ENCODE assay signal across 8 cellular contexts in the genomic region with DNA sequence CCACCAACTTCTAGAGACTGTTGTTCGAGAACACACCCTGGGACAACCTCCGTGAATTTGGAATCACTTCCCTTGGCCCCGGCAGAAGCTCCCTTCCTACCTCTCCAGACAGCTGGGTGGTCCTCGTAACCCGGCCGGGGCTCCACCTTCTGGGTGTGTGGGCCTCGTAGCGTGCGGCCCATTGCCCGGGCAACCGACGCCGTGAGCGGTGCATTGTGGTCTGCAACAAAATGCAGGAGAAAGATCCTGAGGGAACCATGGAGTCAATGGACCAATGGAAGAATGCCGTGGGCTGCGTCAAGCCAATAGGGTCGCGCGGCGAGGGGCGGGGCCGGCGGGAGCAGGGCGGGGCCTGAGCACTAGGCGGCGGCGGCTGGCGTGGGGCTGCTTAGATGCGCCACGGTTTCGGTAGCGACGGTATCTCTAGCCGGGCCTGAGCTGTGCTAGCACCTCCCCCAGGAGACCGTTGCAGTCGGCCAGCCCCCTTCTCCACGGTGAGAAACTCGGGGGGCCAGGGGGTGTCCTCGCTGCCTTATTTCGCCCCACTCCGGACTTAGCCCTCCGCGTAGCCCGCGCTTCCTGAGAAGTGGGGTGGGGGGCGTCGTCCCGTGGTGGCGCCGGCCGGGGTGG. TPM values are rescaled to one million over a fixed set of nuclear protein-coding genes. Genes with fewer than 3 reads are reported as not detected.
DNase-seq lines count a peak whose midpoint lies in the region; ATAC-seq and TF ChIP-seq lines count a peak whose summit lies in the region.

A gene (plus strand): TSS at position 391 of the 630 bp plus-strand sequence. CDS start 309 bp downstream, outside the sequence.

- peaks cover 0 to 11% of the 10 kb centered on the region in 2 experiments; a peak in 2 of 4 replicates for H3K4me1 ChIP-seq in SK-N-SH (ENCODE audit: control insufficient read depth in 1 of 2, insufficient read depth in 2 of 2, low read depth in 1 of 2, low read length in 1 of 2)

- H3K9me3 ChIP-seq in SK-N-SH = no peaks in the 10 kb centered on the region

- no peak for TF ChIP-seq EP300 in SK-N-SH (IDR thresholded peaks at IDR 0.05; ENCODE audit: borderline replicate concordance in 1 of 2, low read depth in 1 of 2, low read length in 1 of 2)

- peaks cover 25% of the 10 kb centered on the region for H4K20me1 ChIP-seq in SK-N-SH (ENCODE audit: insufficient read depth)

- POLR2A ChIA-PET in SK-N-SH (lab: Yijun Ruan, JAX) = interaction anchor here (0.8 to 2.8 kb wide), 13 partner anchors 10 to 85 kb away, joined by 3 to 12 read pairs (median 4); a partner anchor contains a TSS

- H3K36me3 ChIP-seq in SK-N-SH (replicated peaks in 1 of 2; ENCODE audit: control insufficient read depth in 1 of 2, insufficient read depth in 2 of 2, low read length in 1 of 2) = peaks cover 28 to 32% of the 10 kb centered on the region in 2 experiments

- H3K79me2 ChIP-seq in SK-N-SH (ENCODE audit: insufficient read depth) = peaks cover 54% of the 10 kb centered on the region

- peak within 1 kb of the TSS; percentile 81 for H3K9ac ChIP-seq in SK-N-SH

- no peaks in the 10 kb centered on the region for H3K27me3 ChIP-seq in SK-N-SH (ENCODE audit: insufficient read depth)

- H3K27ac ChIP-seq in SK-N-SH (ENCODE audit: low read depth in 2 of 2, low read length in 1 of 2) (peak within 1 kb of the TSS; percentile 63 to 88; a peak in 3 of 4 replicates), temporal lobe (ENCODE audit: low read depth, low read length) (peak within 1 kb of the TSS; percentile 93)

- peak within 1 kb of the TSS; percentile 83 to 89 for H3K4me3 ChIP-seq in SK-N-SH (ENCODE audit: low read depth in 2 of 2, low read length in 1 of 2)

- no peak for TF ChIP-seq RAD21 in SK-N-SH (IDR thresholded peaks at IDR 0.05; ENCODE audit: low read length)

- peaks cover 21% of the 10 kb centered on the region for H3F3A ChIP-seq in SK-N-SH (replicated peaks; ENCODE audit: insufficient read depth)

- WGBS in SK-N-SH (ENCODE audit: low lambda C conversion rate) = 0% methylated on average over 11 of the region's 51 CpGs

- peak within 1 kb of the TSS; percentile 74 for H2AFZ ChIP-seq in SK-N-SH (ENCODE audit: low read depth)

- no peak for TF ChIP-seq CTCF in SK-N-SH (IDR thresholded peaks at IDR 0.05)

- peak; percentile 87 for ATAC-seq in HG02571 (IDR thresholded peaks at IDR 0.05; ENCODE audit: unreplicated experiment)

- DNase-seq in GM04504 (ENCODE audit: low read depth) (peak; percentile 88), NCI-H1048 (lab: John Stamatoyannopoulos, UW) (peak; percentile 88), SK-N-SH (peak; percentile 98), globus pallidus (ENCODE audit: low spot score) (peak; percentile 92), occipital lobe (lab: John Stamatoyannopoulos, UW) (peak; percentile 96)
- DNase-seq in activated naive CD4-positive, alpha-beta T cell treated with anti-CD3 and anti-CD28 coated beads, Interleukin-2, amount 50 U/mL, for 16 hours = peak; percentile 98

- no peaks in the 10 kb centered on the region for H3K9me2 ChIP-seq in SK-N-SH

- CTCF ChIA-PET in SK-N-SH (lab: Yijun Ruan, JAX) = interaction anchor here (1.1 to 3.5 kb wide), 5 partner anchors 10 to 29 kb away, joined by 3 to 18 read pairs (median 5); a partner anchor contains a TSS

- H3K4me2 ChIP-seq in SK-N-SH = peak within 1 kb of the TSS; percentile 86

TF ChIP-seq in SK-N-SH, 30 proteins besides CTCF, POLR2A, EP300 and RAD21 (continues in another document):
- TF ChIP-seq CHD2 (IDR thresholded peaks at IDR 0.05; ENCODE audit: low read length, partially characterized antibody) = peak; percentile 69
- TF ChIP-seq, protein P1, sequence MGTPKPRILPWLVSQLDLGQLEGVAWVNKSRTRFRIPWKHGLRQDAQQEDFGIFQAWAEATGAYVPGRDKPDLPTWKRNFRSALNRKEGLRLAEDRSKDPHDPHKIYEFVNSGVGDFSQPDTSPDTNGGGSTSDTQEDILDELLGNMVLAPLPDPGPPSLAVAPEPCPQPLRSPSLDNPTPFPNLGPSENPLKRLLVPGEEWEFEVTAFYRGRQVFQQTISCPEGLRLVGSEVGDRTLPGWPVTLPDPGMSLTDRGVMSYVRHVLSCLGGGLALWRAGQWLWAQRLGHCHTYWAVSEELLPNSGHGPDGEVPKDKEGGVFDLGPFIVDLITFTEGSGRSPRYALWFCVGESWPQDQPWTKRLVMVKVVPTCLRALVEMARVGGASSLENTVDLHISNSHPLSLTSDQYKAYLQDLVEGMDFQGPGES (IDR thresholded peaks at IDR 0.05; ENCODE audit: low read depth, low read length) = peak; percentile 80
- peak; percentile 83; the same call in 1 of the 2 replicates for TF ChIP-seq SIN3A (IDR thresholded peaks at IDR 0.05; ENCODE audit: borderline replicate concordance, low read depth, low read length)
- TF ChIP-seq YY1 (IDR thresholded peaks at IDR 0.05; ENCODE audit: low read depth) = 0 out of 2 replicates have a peak, but pooled peaks have one; percentile 16
- no peak for TF ChIP-seq JUND (IDR thresholded peaks at IDR 0.05)
- no peak for TF ChIP-seq NRF1 (IDR thresholded peaks at IDR 0.05; ENCODE audit: low read depth, low read length)
- peak; percentile 99 for TF ChIP-seq MXI1 (IDR thresholded peaks at IDR 0.05; ENCODE audit: low read depth, low read length)
- TF ChIP-seq TCF12 (IDR thresholded peaks at IDR 0.05) = peak; percentile 51; the same call in 1 of the 2 replicates
- peak; percentile 96 for TF ChIP-seq TAF1 (IDR thresholded peaks at IDR 0.05; ENCODE audit: borderline replicate concordance, low read depth, low read length)
- TF ChIP-seq, protein P2, sequence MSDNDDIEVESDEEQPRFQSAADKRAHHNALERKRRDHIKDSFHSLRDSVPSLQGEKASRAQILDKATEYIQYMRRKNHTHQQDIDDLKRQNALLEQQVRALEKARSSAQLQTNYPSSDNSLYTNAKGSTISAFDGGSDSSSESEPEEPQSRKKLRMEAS (IDR thresholded peaks at IDR 0.05; ENCODE audit: low read depth) = peak; percentile 66
- TF ChIP-seq RXRA (IDR thresholded peaks at IDR 0.05; ENCODE audit: borderline replicate concordance, low read depth) = peak; percentile 95
- TF ChIP-seq POLR2AphosphoS5 (IDR thresholded peaks at IDR 0.05; ENCODE audit: low read depth, low read length) = peak; percentile 99
- peak; percentile 72; the same call in 1 of the 2 replicates for TF ChIP-seq RFX5 (IDR thresholded peaks at IDR 0.05; ENCODE audit: low read length)
- TF ChIP-seq, protein P3, sequence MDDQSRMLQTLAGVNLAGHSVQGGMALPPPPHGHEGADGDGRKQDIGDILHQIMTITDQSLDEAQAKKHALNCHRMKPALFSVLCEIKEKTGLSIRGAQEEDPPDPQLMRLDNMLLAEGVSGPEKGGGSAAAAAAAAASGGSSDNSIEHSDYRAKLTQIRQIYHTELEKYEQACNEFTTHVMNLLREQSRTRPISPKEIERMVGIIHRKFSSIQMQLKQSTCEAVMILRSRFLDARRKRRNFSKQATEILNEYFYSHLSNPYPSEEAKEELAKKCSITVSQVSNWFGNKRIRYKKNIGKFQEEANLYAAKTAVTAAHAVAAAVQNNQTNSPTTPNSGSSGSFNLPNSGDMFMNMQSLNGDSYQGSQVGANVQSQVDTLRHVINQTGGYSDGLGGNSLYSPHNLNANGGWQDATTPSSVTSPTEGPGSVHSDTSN (IDR thresholded peaks at IDR 0.05) = peak; percentile 43; the same call in 1 of the 2 replicates
- TF ChIP-seq RCOR1 (IDR thresholded peaks at IDR 0.05; ENCODE audit: low read length) = no peak
- TF ChIP-seq, protein P4, sequence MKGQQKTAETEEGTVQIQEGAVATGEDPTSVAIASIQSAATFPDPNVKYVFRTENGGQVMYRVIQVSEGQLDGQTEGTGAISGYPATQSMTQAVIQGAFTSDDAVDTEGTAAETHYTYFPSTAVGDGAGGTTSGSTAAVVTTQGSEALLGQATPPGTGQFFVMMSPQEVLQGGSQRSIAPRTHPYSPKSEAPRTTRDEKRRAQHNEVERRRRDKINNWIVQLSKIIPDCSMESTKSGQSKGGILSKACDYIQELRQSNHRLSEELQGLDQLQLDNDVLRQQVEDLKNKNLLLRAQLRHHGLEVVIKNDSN (IDR thresholded peaks at IDR 0.05; ENCODE audit: borderline replicate concordance, low read depth) = 0 out of 2 replicates have a peak, but pooled peaks have one; percentile 11
- TF ChIP-seq FOXM1 (IDR thresholded peaks at IDR 0.05; ENCODE audit: low read depth) = peak; percentile 100
- TF ChIP-seq FOSL2 (IDR thresholded peaks at IDR 0.05; ENCODE audit: borderline replicate concordance, low read depth) = no peak
- no peak for TF ChIP-seq EZH2phosphoT487 (IDR thresholded peaks at IDR 0.05; ENCODE audit: borderline replicate concordance, low read depth)
- no peak for TF ChIP-seq GATA2 (CRISPR knock-in tag; IDR thresholded peaks at IDR 0.05)
- TF ChIP-seq, protein P5, sequence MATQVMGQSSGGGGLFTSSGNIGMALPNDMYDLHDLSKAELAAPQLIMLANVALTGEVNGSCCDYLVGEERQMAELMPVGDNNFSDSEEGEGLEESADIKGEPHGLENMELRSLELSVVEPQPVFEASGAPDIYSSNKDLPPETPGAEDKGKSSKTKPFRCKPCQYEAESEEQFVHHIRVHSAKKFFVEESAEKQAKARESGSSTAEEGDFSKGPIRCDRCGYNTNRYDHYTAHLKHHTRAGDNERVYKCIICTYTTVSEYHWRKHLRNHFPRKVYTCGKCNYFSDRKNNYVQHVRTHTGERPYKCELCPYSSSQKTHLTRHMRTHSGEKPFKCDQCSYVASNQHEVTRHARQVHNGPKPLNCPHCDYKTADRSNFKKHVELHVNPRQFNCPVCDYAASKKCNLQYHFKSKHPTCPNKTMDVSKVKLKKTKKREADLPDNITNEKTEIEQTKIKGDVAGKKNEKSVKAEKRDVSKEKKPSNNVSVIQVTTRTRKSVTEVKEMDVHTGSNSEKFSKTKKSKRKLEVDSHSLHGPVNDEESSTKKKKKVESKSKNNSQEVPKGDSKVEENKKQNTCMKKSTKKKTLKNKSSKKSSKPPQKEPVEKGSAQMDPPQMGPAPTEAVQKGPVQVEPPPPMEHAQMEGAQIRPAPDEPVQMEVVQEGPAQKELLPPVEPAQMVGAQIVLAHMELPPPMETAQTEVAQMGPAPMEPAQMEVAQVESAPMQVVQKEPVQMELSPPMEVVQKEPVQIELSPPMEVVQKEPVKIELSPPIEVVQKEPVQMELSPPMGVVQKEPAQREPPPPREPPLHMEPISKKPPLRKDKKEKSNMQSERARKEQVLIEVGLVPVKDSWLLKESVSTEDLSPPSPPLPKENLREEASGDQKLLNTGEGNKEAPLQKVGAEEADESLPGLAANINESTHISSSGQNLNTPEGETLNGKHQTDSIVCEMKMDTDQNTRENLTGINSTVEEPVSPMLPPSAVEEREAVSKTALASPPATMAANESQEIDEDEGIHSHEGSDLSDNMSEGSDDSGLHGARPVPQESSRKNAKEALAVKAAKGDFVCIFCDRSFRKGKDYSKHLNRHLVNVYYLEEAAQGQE (IDR thresholded peaks at IDR 0.05; ENCODE audit: low read depth, low read length) = peak; percentile 85
- TF ChIP-seq SMC3 (IDR thresholded peaks at IDR 0.05; ENCODE audit: low read depth, low read length) = no peak

RNA-seq across cellular contexts. Expression of the gene that starts here (rescaled TPM):
- 596 and 607 TPM in 2 replicates for polyA plus RNA-seq in SK-N-SH (2012; rRNA removed)
- 700 and 718 TPM in 2 replicates for polyA plus RNA-seq in SK-N-SH (2012; cell fraction: cytosol; rRNA removed)
- 172 and 211 TPM in 2 replicates for polyA plus RNA-seq in SK-N-SH (2012; cell fraction: nucleus; rRNA removed)
- total RNA-seq in occipital lobe (252 TPM), temporal lobe (220 TPM)

Comparison
In these comparisons a context has a peak if more than half of its experiments do, and no peak if none do; other contexts are left out.
1. Peak in every context shown above with its lines: DNase-seq, ATAC-seq, H3K4me3 ChIP-seq and H3K27ac ChIP-seq.